In the genomic region with DNA sequence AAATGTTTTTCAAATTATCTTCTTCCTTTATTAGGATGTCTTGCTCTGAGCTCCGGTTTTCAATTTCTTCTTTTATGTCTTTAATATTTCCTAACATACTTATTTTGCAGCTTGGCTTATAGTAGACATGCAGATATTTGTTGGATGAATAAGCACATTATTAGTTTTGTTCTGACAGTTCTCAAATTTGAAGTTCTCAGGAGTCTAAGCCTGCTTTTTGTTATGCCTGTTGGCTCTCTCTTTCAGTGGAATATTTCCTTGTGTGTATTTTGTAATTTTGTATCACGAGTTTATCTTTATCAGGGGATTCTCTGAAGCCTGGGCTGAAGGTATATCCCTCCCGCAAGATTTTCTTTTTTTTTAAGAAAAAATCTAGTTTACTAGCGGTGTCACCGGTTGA, we compare ENCODE assay signal across 1 cellular context.
A peak's percentile ranks its signal among the peaks of the same experiment; 100 is the strongest.
TF ChIP-seq lines count a peak whose summit lies in the region.

No MANE protein-coding gene starts in this region.

TF ChIP-seq in GM12878, 131 proteins besides CTCF, POLR2A, EP300 and RAD21 (continued from another document):
- TF ChIP-seq, protein P1, sequence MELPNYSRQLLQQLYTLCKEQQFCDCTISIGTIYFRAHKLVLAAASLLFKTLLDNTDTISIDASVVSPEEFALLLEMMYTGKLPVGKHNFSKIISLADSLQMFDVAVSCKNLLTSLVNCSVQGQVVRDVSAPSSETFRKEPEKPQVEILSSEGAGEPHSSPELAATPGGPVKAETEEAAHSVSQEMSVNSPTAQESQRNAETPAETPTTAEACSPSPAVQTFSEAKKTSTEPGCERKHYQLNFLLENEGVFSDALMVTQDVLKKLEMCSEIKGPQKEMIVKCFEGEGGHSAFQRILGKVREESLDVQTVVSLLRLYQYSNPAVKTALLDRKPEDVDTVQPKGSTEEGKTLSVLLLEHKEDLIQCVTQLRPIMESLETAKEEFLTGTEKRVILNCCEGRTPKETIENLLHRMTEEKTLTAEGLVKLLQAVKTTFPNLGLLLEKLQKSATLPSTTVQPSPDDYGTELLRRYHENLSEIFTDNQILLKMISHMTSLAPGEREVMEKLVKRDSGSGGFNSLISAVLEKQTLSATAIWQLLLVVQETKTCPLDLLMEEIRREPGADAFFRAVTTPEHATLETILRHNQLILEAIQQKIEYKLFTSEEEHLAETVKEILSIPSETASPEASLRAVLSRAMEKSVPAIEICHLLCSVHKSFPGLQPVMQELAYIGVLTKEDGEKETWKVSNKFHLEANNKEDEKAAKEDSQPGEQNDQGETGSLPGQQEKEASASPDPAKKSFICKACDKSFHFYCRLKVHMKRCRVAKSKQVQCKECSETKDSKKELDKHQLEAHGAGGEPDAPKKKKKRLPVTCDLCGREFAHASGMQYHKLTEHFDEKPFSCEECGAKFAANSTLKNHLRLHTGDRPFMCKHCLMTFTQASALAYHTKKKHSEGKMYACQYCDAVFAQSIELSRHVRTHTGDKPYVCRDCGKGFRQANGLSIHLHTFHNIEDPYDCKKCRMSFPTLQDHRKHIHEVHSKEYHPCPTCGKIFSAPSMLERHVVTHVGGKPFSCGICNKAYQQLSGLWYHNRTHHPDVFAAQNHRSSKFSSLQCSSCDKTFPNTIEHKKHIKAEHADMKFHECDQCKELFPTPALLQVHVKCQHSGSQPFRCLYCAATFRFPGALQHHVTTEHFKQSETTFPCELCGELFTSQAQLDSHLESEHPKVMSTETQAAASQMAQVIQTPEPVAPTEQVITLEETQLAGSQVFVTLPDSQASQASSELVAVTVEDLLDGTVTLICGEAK (IDR thresholded peaks at IDR 0.05; ENCODE audit: borderline replicate concordance) = peak; percentile 8; the same call in 1 of the 2 replicates
- no peak for TF ChIP-seq PAX5 (IDR thresholded peaks at IDR 0.05; ENCODE audit: borderline replicate concordance, low read depth, low read length)
- no peak for TF ChIP-seq HCFC1 (IDR thresholded peaks at IDR 0.05; ENCODE audit: low read length)
- TF ChIP-seq, protein P2, sequence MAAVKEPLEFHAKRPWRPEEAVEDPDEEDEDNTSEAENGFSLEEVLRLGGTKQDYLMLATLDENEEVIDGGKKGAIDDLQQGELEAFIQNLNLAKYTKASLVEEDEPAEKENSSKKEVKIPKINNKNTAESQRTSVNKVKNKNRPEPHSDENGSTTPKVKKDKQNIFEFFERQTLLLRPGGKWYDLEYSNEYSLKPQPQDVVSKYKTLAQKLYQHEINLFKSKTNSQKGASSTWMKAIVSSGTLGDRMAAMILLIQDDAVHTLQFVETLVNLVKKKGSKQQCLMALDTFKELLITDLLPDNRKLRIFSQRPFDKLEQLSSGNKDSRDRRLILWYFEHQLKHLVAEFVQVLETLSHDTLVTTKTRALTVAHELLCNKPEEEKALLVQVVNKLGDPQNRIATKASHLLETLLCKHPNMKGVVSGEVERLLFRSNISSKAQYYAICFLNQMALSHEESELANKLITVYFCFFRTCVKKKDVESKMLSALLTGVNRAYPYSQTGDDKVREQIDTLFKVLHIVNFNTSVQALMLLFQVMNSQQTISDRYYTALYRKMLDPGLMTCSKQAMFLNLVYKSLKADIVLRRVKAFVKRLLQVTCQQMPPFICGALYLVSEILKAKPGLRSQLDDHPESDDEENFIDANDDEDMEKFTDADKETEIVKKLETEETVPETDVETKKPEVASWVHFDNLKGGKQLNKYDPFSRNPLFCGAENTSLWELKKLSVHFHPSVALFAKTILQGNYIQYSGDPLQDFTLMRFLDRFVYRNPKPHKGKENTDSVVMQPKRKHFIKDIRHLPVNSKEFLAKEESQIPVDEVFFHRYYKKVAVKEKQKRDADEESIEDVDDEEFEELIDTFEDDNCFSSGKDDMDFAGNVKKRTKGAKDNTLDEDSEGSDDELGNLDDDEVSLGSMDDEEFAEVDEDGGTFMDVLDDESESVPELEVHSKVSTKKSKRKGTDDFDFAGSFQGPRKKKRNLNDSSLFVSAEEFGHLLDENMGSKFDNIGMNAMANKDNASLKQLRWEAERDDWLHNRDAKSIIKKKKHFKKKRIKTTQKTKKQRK (IDR thresholded peaks at IDR 0.05; ENCODE audit: low read depth, low read length) = no peak
